Comparison of ENCODE assay signal across 2 cellular contexts in the genomic region with DNA sequence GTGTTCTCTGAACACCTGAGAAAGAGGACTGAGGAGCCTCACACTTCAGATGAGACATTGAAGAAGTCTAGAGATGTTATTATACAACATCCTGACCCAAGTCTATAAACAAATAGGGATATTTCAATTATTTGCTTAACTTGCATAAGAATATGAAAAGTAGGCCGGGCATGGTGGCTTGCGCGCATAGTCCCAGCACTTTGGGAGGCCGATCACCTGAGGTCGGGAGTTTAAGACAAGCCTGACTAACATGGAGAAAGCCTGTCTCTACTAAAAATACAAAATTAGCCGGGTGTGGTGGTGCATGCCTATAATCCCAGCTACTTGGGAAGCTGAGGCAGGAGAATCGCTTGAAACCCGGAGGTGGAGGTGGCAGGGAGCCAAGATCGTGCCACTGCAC. TPM values are rescaled to one million over a fixed set of nuclear protein-coding genes. Genes with fewer than 3 reads are reported as not detected.
"Had no signal": no experiment of that assay in that cellular context is flagged by ENCODE, and none has a peak within 500 bp of the region (broad histone marks: within the 10 kb centered on the region; RNA-seq: fewer than 3 reads in every experiment).

No MANE protein-coding gene starts in this region.

RNA-seq across cellular contexts. Expression of a gene that starts 25.8 kb away (rescaled TPM):
- total RNA-seq: H4, HFFc6 had no signal
